Comparison of ENCODE assay signal across 9 cellular contexts in the genomic region with DNA sequence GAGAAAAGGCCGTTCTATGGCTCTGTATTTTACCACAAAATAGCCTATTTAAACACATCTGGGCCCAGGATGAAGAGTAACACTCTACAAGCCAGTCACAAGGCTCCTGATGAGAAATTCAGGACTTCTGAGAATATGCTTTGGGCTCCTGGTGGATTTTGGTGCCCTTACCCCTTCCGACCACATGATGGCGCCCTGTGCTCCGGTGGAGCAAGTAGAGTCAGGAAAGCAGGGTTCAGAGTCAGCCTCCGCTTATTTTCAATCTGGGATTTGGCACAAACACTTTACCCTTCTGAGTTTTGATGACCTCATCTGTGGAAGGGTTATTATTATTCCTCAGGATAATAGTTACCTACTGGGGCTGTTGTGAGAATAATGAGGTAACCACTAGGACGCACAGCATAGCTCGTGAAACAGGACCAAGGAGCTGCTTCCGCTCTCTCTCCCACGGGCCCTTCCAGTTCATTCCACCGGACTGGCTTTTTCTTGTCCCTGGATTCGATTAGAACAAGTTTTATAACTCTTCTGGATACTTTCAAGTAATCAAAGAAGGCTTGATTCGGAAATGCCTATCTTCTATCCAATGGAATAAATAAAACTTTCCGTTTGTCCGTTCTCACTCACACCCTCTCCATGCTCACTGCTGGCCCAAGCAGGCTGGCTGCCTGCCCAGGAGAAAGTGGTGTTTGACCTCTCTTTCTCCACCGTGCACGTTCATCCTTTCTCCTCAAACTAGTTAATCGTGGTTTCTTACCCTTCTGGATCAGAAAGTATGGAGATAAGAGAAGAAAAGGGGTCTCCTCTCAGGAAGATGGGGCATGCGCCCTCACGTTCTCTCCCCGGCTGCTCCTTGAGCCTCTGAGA.
DNase-seq lines count a peak whose midpoint lies in the region; ATAC-seq and TF ChIP-seq lines count a peak whose summit lies in the region.
"Had no signal": no experiment of that assay in that cellular context is flagged by ENCODE, and none has a peak within 500 bp of the region (broad histone marks: within the 10 kb centered on the region; RNA-seq: fewer than 3 reads in every experiment).

No MANE protein-coding gene starts in this region.

- H3K4me1 Mint-ChIP-seq in T-helper 2 cell treated with Interferon-gamma antibody and Interleukin-4, amounts not matched to agents 5 μg/mL and 100 μg/mL, for 36 hours (ENCODE audit: low read depth), result no peaks in the 10 kb centered on the region
- H3K4me1 Mint-ChIP-seq in CD8-positive, alpha-beta memory T cell, result no peaks in the 10 kb centered on the region
- H3K4me1 Mint-ChIP-seq: naive B cell had no signal

- H3K36me3 ChIP-seq in CD8-positive, alpha-beta memory T cell (ENCODE audit: insufficient read depth, low read length), result no peaks in the 10 kb centered on the region

- DNase-seq in NCI-H524 (lab: John Stamatoyannopoulos, UW) (peak; percentile 12 to 53), NCI-H524 treated with DMSO at 0.1 percent for 48 hours (lab: John Stamatoyannopoulos, UW) (no peak), HFF-Myc (ENCODE audit: extremely low read depth, low read depth) (peak; percentile 19), islet precursor cell (peak; percentile 80)
- DNase-seq in T-helper 2 cell treated with Interferon-gamma antibody and Interleukin-4, amounts not matched to agents 5 μg/mL and 100 μg/mL, for 36 hours (ENCODE audit: low spot score), result peak; percentile 6
- no peak for DNase-seq in CD8-positive, alpha-beta memory T cell
- DNase-seq: naive B cell had no signal

- H3K27ac ChIP-seq in CD8-positive, alpha-beta memory T cell (ENCODE audit: low read depth, low read length), result no peak overlapping the region

- no peaks in the 10 kb centered on the region for H3K36me3 Mint-ChIP-seq in T-helper 2 cell treated with Interferon-gamma antibody and Interleukin-4, amounts not matched to agents 5 μg/mL and 100 μg/mL, for 36 hours (ENCODE audit: low read depth)
- no peaks in the 10 kb centered on the region for H3K36me3 Mint-ChIP-seq in CD8-positive, alpha-beta memory T cell

- CTCF ChIA-PET in CD8-positive, alpha-beta memory T cell (lab: Charles Lee), result no interaction called here

- H3K4me3 Mint-ChIP-seq in T-helper 2 cell treated with Interferon-gamma antibody and Interleukin-4, amounts not matched to agents 5 μg/mL and 100 μg/mL, for 36 hours, result no peak overlapping the region
- H3K4me3 Mint-ChIP-seq in CD8-positive, alpha-beta memory T cell, result no peak overlapping the region

- no peak for ATAC-seq in HG02623 (IDR thresholded peaks at IDR 0.05; ENCODE audit: unreplicated experiment)
- no peak for ATAC-seq in HG03108 (IDR thresholded peaks at IDR 0.05; ENCODE audit: unreplicated experiment)

- H3K4me3 ChIP-seq in HFF-Myc (replicated peaks; ENCODE audit: low read depth, low read length), result no peak overlapping the region
- H3K4me3 ChIP-seq in CD8-positive, alpha-beta memory T cell (ENCODE audit: low read length), result no peak overlapping the region

- peak; percentile 80 for TF ChIP-seq CTCF in HFF-Myc (IDR thresholded peaks at IDR 0.05; ENCODE audit: low read depth, low read length, missing control alignments)

- no peaks in the 10 kb centered on the region for H3K4me1 ChIP-seq in CD8-positive, alpha-beta memory T cell (ENCODE audit: insufficient read depth, low read length)

- POLR2A ChIA-PET in CD8-positive, alpha-beta memory T cell (lab: Charles Lee), result no interaction called here

- no peaks in the 10 kb centered on the region for H3K27me3 Mint-ChIP-seq in T-helper 2 cell treated with Interferon-gamma antibody and Interleukin-4, amounts not matched to agents 5 μg/mL and 100 μg/mL, for 36 hours (ENCODE audit: low read depth)
- H3K27me3 Mint-ChIP-seq in CD8-positive, alpha-beta memory T cell, result peaks cover 9 to 13% of the 10 kb centered on the region in 2 donors

- no peak overlapping the region for H3K27ac Mint-ChIP-seq in T-helper 2 cell treated with Interferon-gamma antibody and Interleukin-4, amounts not matched to agents 5 μg/mL and 100 μg/mL, for 36 hours
- H3K27ac Mint-ChIP-seq in CD8-positive, alpha-beta memory T cell, result no peak overlapping the region
- H3K27ac Mint-ChIP-seq: naive B cell had no signal

- no peaks in the 10 kb centered on the region for H3K27me3 ChIP-seq in CD8-positive, alpha-beta memory T cell (ENCODE audit: insufficient read depth, low read length, poor library complexity, severe bottlenecking)

- no peaks in the 10 kb centered on the region for H3K9me3 Mint-ChIP-seq in T-helper 2 cell treated with Interferon-gamma antibody and Interleukin-4, amounts not matched to agents 5 μg/mL and 100 μg/mL, for 36 hours
- H3K9me3 Mint-ChIP-seq in CD8-positive, alpha-beta memory T cell, result no peaks in the 10 kb centered on the region

- H3K9me3 ChIP-seq in CD8-positive, alpha-beta memory T cell (ENCODE audit: low read length), result no peaks in the 10 kb centered on the region

Comparison
In these comparisons a context has a peak if more than half of its experiments do, and no peak if none do; other contexts are left out.
1. DNase-seq: peak in NCI-H524 (2 of 2), HFF-Myc (single experiment), T-helper 2 cell treated with Interferon-gamma antibody and Interleukin-4, amounts not matched to agents 5 μg/mL and 100 μg/mL, for 36 hours (single experiment) and islet precursor cell (single experiment); none in NCI-H524 treated with DMSO at 0.1 percent for 48 hours (single experiment) and CD8-positive, alpha-beta memory T cell (0 of 5).